27 cellular contexts compared by ENCODE assay signal in the genomic region with DNA sequence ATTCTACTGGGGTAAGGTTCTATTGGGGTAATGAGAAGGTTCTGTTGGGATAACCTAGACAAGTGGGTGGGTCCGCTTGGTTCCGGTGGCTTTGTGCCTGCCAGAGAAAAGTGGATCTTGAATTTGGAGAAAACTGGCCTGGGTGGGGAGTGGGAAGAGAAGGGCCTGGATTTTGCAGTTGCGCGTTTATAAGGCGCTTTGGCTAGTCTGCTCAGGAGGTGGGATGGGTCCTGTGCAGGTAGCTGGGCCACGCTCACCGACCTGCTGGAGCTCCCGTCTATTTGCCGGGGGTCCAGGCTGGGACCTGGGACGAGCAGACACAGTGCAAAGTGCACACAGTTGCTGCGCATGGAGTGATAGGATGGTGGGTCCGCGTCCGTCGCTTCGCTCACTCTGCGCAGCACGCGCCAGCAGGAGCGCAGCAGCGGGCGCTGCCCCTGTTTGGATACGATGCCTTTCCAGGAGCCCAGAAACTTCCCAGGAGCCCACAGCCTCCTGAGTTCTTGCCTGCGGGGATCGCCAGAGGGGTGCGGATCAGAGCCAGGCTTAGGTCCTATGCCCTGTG. TPM values are rescaled to one million over a fixed set of nuclear protein-coding genes. Genes with fewer than 3 reads are reported as not detected.
DNase-seq lines count a peak whose midpoint lies in the region; ATAC-seq and TF ChIP-seq lines count a peak whose summit lies in the region.
"Had no signal": no experiment of that assay in that cellular context is flagged by ENCODE, and none has a peak within 500 bp of the region (broad histone marks: within the 10 kb centered on the region; RNA-seq: fewer than 3 reads in every experiment).

No MANE protein-coding gene starts in this region.

- intact Hi-C loops in activated T-helper 2 cell treated with anti-CD3 and anti-CD28 coated beads, Interferon-gamma antibody, Interleukin-2, Interleukin-4, amounts not matched to agents 10 μg/mL and 5 μg/mL and 100 μg/mL, durations not matched to agents 14 hours and 24 hours and 36 hours (cut with micrococcal nuclease): no loop called here
- intact Hi-C loops in naive thymus-derived CD4-positive, alpha-beta T cell (cut with micrococcal nuclease): no loop called here
- intact Hi-C loops in upper lobe of right lung (cut with DNase I): no loop called here

- peak overlapping the region; percentile 20 for H3K4me3 Mint-ChIP-seq in stimulated activated naive CD8-positive, alpha-beta T cell treated with anti-CD3 and anti-CD28 coated beads, Interleukin-15, Interleukin-2, amounts not matched to agents 100 ng/mL and 50 ng/mL, for 24 hours
- no peak overlapping the region for H3K4me3 Mint-ChIP-seq in stimulated activated naive CD8-positive, alpha-beta T cell treated with anti-CD3 and anti-CD28 coated beads, Interleukin-15, amount 100 ng/mL, for 72 hours
- H3K4me3 Mint-ChIP-seq in activated T-helper 2 cell treated with anti-CD3 and anti-CD28 coated beads, Interferon-gamma antibody, Interleukin-2, Interleukin-4, amounts not matched to agents 10 μg/mL and 5 μg/mL and 100 μg/mL, durations not matched to agents 14 hours and 24 hours and 36 hours (ENCODE audit: low read depth): peak overlapping the region; percentile 4
- H3K4me3 Mint-ChIP-seq in naive thymus-derived CD4-positive, alpha-beta T cell: peak overlapping the region in 8 of 10 donors; percentile 18 to 87 (median 64)
- H3K4me3 Mint-ChIP-seq: HFFc6 had no signal

- no peak for DNase-seq in stimulated activated naive CD8-positive, alpha-beta T cell treated with anti-CD3 and anti-CD28 coated beads, Interleukin-15, amount 100 ng/mL, for 72 hours
- DNase-seq in activated T-helper 2 cell treated with anti-CD3 and anti-CD28 coated beads, Interferon-gamma antibody, Interleukin-2, Interleukin-4, amounts not matched to agents 10 μg/mL and 5 μg/mL and 100 μg/mL, durations not matched to agents 14 hours and 24 hours and 36 hours (ENCODE audit: low spot score): no peak
- no peak for DNase-seq in naive thymus-derived CD4-positive, alpha-beta T cell
- DNase-seq in NCI-H2171 treated with DMSO at 0.1 percent for 48 hours (lab: John Stamatoyannopoulos, UW): no peak
- DNase-seq in upper lobe of right lung: no peak
- DNase-seq: activated CD4-positive, CD25-positive, alpha-beta regulatory T cell; activated effector memory CD4-positive, alpha-beta T cell treated with anti-CD3 and anti-CD28 coated beads, Interleukin-2, amount 50 U/mL, for 16 hours; amniotic stem cell; dermis blood vessel endothelial cell; DMS79 treated with DMSO at 0.1 percent for 48 hours; HFFc6; MV-4-11; NCI-H1694; NCI-H2227 treated with DMSO at 0.1 percent for 48 hours; NCI-H82; SK-N-SH; stimulated activated CD4-positive, alpha-beta T cell treated with anti-CD3 and anti-CD28 coated beads, Interleukin-1b, Interleukin-23, amount 100 ng/mL, for 48 hours; T-helper 9 cell; testis had no signal

- H3K36me3 ChIP-seq in naive thymus-derived CD4-positive, alpha-beta T cell (ENCODE audit: control insufficient read depth in 2 of 3, insufficient read depth in 3 of 3, low read length in 3 of 3): no peaks in the 10 kb centered on the region
- no peaks in the 10 kb centered on the region for H3K36me3 ChIP-seq in upper lobe of right lung

- no peak for TF ChIP-seq CTCF in upper lobe of right lung (IDR thresholded peaks at IDR 0.05)

- H3K27me3 ChIP-seq in naive thymus-derived CD4-positive, alpha-beta T cell (ENCODE audit: control insufficient read depth in 2 of 2, insufficient read depth in 2 of 2, low read length in 2 of 2): peaks cover 0 to 2% of the 10 kb centered on the region in 2 donors
- H3K27me3 ChIP-seq in upper lobe of right lung: peaks cover 4% of the 10 kb centered on the region
- H3K27me3 ChIP-seq: testis had no signal

- POLR2A ChIA-PET in naive thymus-derived CD4-positive, alpha-beta T cell (lab: Charles Lee): interaction anchor here (0.6 kb wide), 1 partner anchor 31 kb away, joined by 3 read pairs; no protein-coding TSS in a partner anchor

- peaks cover 9% of the 10 kb centered on the region for H3K27me3 Mint-ChIP-seq in stimulated activated naive CD8-positive, alpha-beta T cell treated with anti-CD3 and anti-CD28 coated beads, Interleukin-15, Interleukin-2, amounts not matched to agents 100 ng/mL and 50 ng/mL, for 24 hours
- H3K27me3 Mint-ChIP-seq in stimulated activated naive CD8-positive, alpha-beta T cell treated with anti-CD3 and anti-CD28 coated beads, Interleukin-15, amount 100 ng/mL, for 72 hours: peaks cover 31% of the 10 kb centered on the region
- peaks cover 7% of the 10 kb centered on the region for H3K27me3 Mint-ChIP-seq in activated T-helper 2 cell treated with anti-CD3 and anti-CD28 coated beads, Interferon-gamma antibody, Interleukin-2, Interleukin-4, amounts not matched to agents 10 μg/mL and 5 μg/mL and 100 μg/mL, durations not matched to agents 14 hours and 24 hours and 36 hours (ENCODE audit: low read depth)
- H3K27me3 Mint-ChIP-seq in naive thymus-derived CD4-positive, alpha-beta T cell: peaks cover 0 to 40% (median 18%) of the 10 kb centered on the region in 5 donors

- H3K4me1 Mint-ChIP-seq in stimulated activated naive CD8-positive, alpha-beta T cell treated with anti-CD3 and anti-CD28 coated beads, Interleukin-15, Interleukin-2, amounts not matched to agents 100 ng/mL and 50 ng/mL, for 24 hours (ENCODE audit: low read depth): no peaks in the 10 kb centered on the region
- H3K4me1 Mint-ChIP-seq in stimulated activated naive CD8-positive, alpha-beta T cell treated with anti-CD3 and anti-CD28 coated beads, Interleukin-15, amount 100 ng/mL, for 72 hours: no peaks in the 10 kb centered on the region
- H3K4me1 Mint-ChIP-seq in activated T-helper 2 cell treated with anti-CD3 and anti-CD28 coated beads, Interferon-gamma antibody, Interleukin-2, Interleukin-4, amounts not matched to agents 10 μg/mL and 5 μg/mL and 100 μg/mL, durations not matched to agents 14 hours and 24 hours and 36 hours (ENCODE audit: low read depth): no peaks in the 10 kb centered on the region
- H3K4me1 Mint-ChIP-seq in naive thymus-derived CD4-positive, alpha-beta T cell: peaks cover 0 to 8% (median 0%) of the 10 kb centered on the region in 7 donors
- H3K4me1 Mint-ChIP-seq: memory B cell had no signal

- H3K9me3 ChIP-seq in naive thymus-derived CD4-positive, alpha-beta T cell (ENCODE audit: control insufficient read depth in 2 of 3, low read length in 3 of 3): no peaks in the 10 kb centered on the region
- no peaks in the 10 kb centered on the region for H3K9me3 ChIP-seq in upper lobe of right lung
- H3K9me3 ChIP-seq: SK-N-SH, testis had no signal

- H3K27ac ChIP-seq in naive thymus-derived CD4-positive, alpha-beta T cell (ENCODE audit: low read depth, low read length): no peak overlapping the region
- no peak overlapping the region for H3K27ac ChIP-seq in upper lobe of right lung
- H3K27ac ChIP-seq: KMS-11, skin epidermis, testis had no signal

- H3K4me3 ChIP-seq in naive thymus-derived CD4-positive, alpha-beta T cell (ENCODE audit: low read length): no peak overlapping the region
- no peak overlapping the region for H3K4me3 ChIP-seq in upper lobe of right lung
- H3K4me3 ChIP-seq: GM12878 had no signal

- no peak for ATAC-seq in stimulated activated naive CD8-positive, alpha-beta T cell treated with anti-CD3 and anti-CD28 coated beads, Interleukin-15, amount 100 ng/mL, for 72 hours
- no peak for ATAC-seq in naive thymus-derived CD4-positive, alpha-beta T cell
- no peak for ATAC-seq in upper lobe of right lung
- no peak for ATAC-seq in GM18517 (IDR thresholded peaks at IDR 0.05; ENCODE audit: unreplicated experiment)
- ATAC-seq: GM12878 had no signal

- CTCF ChIA-PET in naive thymus-derived CD4-positive, alpha-beta T cell (lab: Charles Lee): no interaction called here

- no peak overlapping the region for H3K27ac Mint-ChIP-seq in stimulated activated naive CD8-positive, alpha-beta T cell treated with anti-CD3 and anti-CD28 coated beads, Interleukin-15, Interleukin-2, amounts not matched to agents 100 ng/mL and 50 ng/mL, for 24 hours
- peak overlapping the region in 1 of 2 donors; percentile 27 for H3K27ac Mint-ChIP-seq in stimulated activated naive CD8-positive, alpha-beta T cell treated with anti-CD3 and anti-CD28 coated beads, Interleukin-15, amount 100 ng/mL, for 72 hours
- H3K27ac Mint-ChIP-seq in activated T-helper 2 cell treated with anti-CD3 and anti-CD28 coated beads, Interferon-gamma antibody, Interleukin-2, Interleukin-4, amounts not matched to agents 10 μg/mL and 5 μg/mL and 100 μg/mL, durations not matched to agents 14 hours and 24 hours and 36 hours: no peak overlapping the region
- H3K27ac Mint-ChIP-seq in naive thymus-derived CD4-positive, alpha-beta T cell: no peak overlapping the region
- H3K27ac Mint-ChIP-seq: HFFc6, memory B cell had no signal

- no peaks in the 10 kb centered on the region for H3K9me3 Mint-ChIP-seq in stimulated activated naive CD8-positive, alpha-beta T cell treated with anti-CD3 and anti-CD28 coated beads, Interleukin-15, Interleukin-2, amounts not matched to agents 100 ng/mL and 50 ng/mL, for 24 hours
- H3K9me3 Mint-ChIP-seq in stimulated activated naive CD8-positive, alpha-beta T cell treated with anti-CD3 and anti-CD28 coated beads, Interleukin-15, amount 100 ng/mL, for 72 hours: no peaks in the 10 kb centered on the region
- H3K9me3 Mint-ChIP-seq in activated T-helper 2 cell treated with anti-CD3 and anti-CD28 coated beads, Interferon-gamma antibody, Interleukin-2, Interleukin-4, amounts not matched to agents 10 μg/mL and 5 μg/mL and 100 μg/mL, durations not matched to agents 14 hours and 24 hours and 36 hours: no peaks in the 10 kb centered on the region
- H3K9me3 Mint-ChIP-seq in naive thymus-derived CD4-positive, alpha-beta T cell: peaks cover 0 to 5% (median 0%) of the 10 kb centered on the region in 11 donors
- H3K9me3 Mint-ChIP-seq: HFFc6, memory B cell had no signal

- H3K36me3 Mint-ChIP-seq in stimulated activated naive CD8-positive, alpha-beta T cell treated with anti-CD3 and anti-CD28 coated beads, Interleukin-15, Interleukin-2, amounts not matched to agents 100 ng/mL and 50 ng/mL, for 24 hours (ENCODE audit: low read depth): no peaks in the 10 kb centered on the region
- H3K36me3 Mint-ChIP-seq in activated T-helper 2 cell treated with anti-CD3 and anti-CD28 coated beads, Interferon-gamma antibody, Interleukin-2, Interleukin-4, amounts not matched to agents 10 μg/mL and 5 μg/mL and 100 μg/mL, durations not matched to agents 14 hours and 24 hours and 36 hours (ENCODE audit: low read depth): no peaks in the 10 kb centered on the region
- no peaks in the 10 kb centered on the region for H3K36me3 Mint-ChIP-seq in naive thymus-derived CD4-positive, alpha-beta T cell
- H3K36me3 Mint-ChIP-seq: memory B cell had no signal

- H3K4me1 ChIP-seq in naive thymus-derived CD4-positive, alpha-beta T cell (ENCODE audit: control insufficient read depth in 2 of 2, insufficient read depth in 2 of 2, low read length in 2 of 2): peaks cover 0 to 4% of the 10 kb centered on the region in 2 donors
- H3K4me1 ChIP-seq in upper lobe of right lung: peaks cover 11% of the 10 kb centered on the region
- H3K4me1 ChIP-seq: testis had no signal

RNA-seq across cellular contexts. Expression of a gene that starts 1.3 kb away (rescaled TPM):
- total RNA-seq in activated T-helper 2 cell treated with anti-CD3 and anti-CD28 coated beads, Interferon-gamma antibody, Interleukin-2, Interleukin-4, amounts not matched to agents 10 μg/mL and 5 μg/mL and 100 μg/mL, durations not matched to agents 14 hours and 24 hours and 36 hours: not detected in 2 replicates
- 1 to 10 TPM in 1 of 5 experiments, under 1 TPM in 3, not detected in 1; 0.56 to 1.2 (median 0.85) TPM for total RNA-seq in naive thymus-derived CD4-positive, alpha-beta T cell
- under 1 TPM; 0.35 to 0.70 TPM for polyA plus RNA-seq in naive thymus-derived CD4-positive, alpha-beta T cell
- 3.8 TPM for total RNA-seq in upper lobe of right lung
- total RNA-seq: endothelial cell of umbilical vein, GM12878, HFFc6, HT1080 had no signal
- polyA plus RNA-seq: endothelial cell of umbilical vein, GM12878 had no signal

Comparison
In these comparisons a context has a peak if more than half of its experiments do, and no peak if none do; other contexts are left out.
1. H3K4me3 Mint-ChIP-seq: peak in stimulated activated naive CD8-positive, alpha-beta T cell treated with anti-CD3 and anti-CD28 coated beads, Interleukin-15, Interleukin-2, amounts not matched to agents 100 ng/mL and 50 ng/mL, for 24 hours (single experiment), activated T-helper 2 cell treated with anti-CD3 and anti-CD28 coated beads, Interferon-gamma antibody, Interleukin-2, Interleukin-4, amounts not matched to agents 10 μg/mL and 5 μg/mL and 100 μg/mL, durations not matched to agents 14 hours and 24 hours and 36 hours (single experiment) and naive thymus-derived CD4-positive, alpha-beta T cell (8 of 10); none in stimulated activated naive CD8-positive, alpha-beta T cell treated with anti-CD3 and anti-CD28 coated beads, Interleukin-15, amount 100 ng/mL, for 72 hours (0 of 2).